In the genomic region with DNA sequence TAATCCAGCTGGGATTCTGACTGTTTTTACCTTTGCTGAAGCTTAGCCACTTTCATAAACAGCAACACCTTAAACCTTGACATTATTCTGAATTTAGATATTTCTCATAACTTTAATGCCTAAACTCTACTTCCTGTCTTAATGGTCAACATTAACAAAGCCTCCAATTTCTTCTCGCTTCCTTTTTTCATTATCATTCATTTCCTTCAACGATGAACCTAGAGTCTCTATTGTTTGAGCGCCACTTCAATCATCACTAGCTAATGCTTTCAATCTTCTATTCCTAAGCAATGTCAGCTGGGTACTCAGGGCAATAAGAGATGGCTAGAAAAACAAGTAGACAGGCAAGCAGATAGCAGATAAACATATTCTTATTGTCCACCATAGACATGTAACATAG, we compare ENCODE assay signal across 22 cellular contexts.
DNase-seq lines count a peak whose midpoint lies in the region; ATAC-seq and TF ChIP-seq lines count a peak whose summit lies in the region.
"Had no signal": no experiment of that assay in that cellular context is flagged by ENCODE, and none has a peak within 500 bp of the region (broad histone marks: within the 10 kb centered on the region; RNA-seq: fewer than 3 reads in every experiment).

No MANE protein-coding gene starts in this region.

- DNase-seq in Calu3 (no peak), NCI-H2171 (lab: John Stamatoyannopoulos, UW) (no peak)
- DNase-seq in activated T-cell treated with anti-CD3 and anti-CD28 coated beads, Interleukin-2, amount 50 U/mL, for 4 hours, result no peak
- no peak for DNase-seq in activated T-cell treated with anti-CD3 and anti-CD28 coated beads, Interleukin-2, amount 50 U/mL, for 72 hours
- DNase-seq: activated CD4-positive, alpha-beta T cell treated with anti-CD3 and anti-CD28 coated beads, Interleukin-2, amount 10 ng/mL, durations not matched to agents 24 days and 14 days; activated CD8-positive, alpha-beta memory T cell treated with anti-CD3 and anti-CD28 coated beads, Interleukin-2, amount 10 ng/mL, durations not matched to agents 7 days and 5 days; dermis blood vessel endothelial cell; GOT3; hypothalamus; Kasumi-1; naive B cell; NCI-H69; occipital lobe; transverse colon had no signal

- no TSS peak for BruUV-seq in Calu3 (replicated peaks; lab: Mats Ljungman, UMichigan)

- TF ChIP-seq CTCF in Calu3 (IDR thresholded peaks at IDR 0.05; ENCODE audit: unreplicated experiment), result no peak

- ATAC-seq in GM18873 (IDR thresholded peaks at IDR 0.05; ENCODE audit: low FRiP score, unreplicated experiment) (peak; percentile 67), GM21423 (IDR thresholded peaks at IDR 0.05; ENCODE audit: unreplicated experiment) (peak; percentile 61), HG03103 (IDR thresholded peaks at IDR 0.05; ENCODE audit: low read depth, unreplicated experiment) (peak; percentile 65), HG03571 (IDR thresholded peaks at IDR 0.05; ENCODE audit: unreplicated experiment) (peak; percentile 73)
- no peak for ATAC-seq in activated T-cell treated with anti-CD3 and anti-CD28 coated beads, Interleukin-2, amount 50 U/mL, for 4 hours
- no peak for ATAC-seq in activated T-cell treated with anti-CD3 and anti-CD28 coated beads, Interleukin-2, amount 50 U/mL, for 72 hours (replicated peaks in 1 of 2)
- ATAC-seq: activated CD8-positive, alpha-beta memory T cell treated with anti-CD3 and anti-CD28 coated beads, Interleukin-2, amount 10 ng/mL, durations not matched to agents 7 days and 5 days; activated naive CD4-positive, alpha-beta T cell treated with anti-CD3 and anti-CD28 coated beads, Interleukin-2, amount 50 U/mL, for 72 hours; gastroesophageal sphincter; left lobe of liver had no signal

- no peaks in the 10 kb centered on the region for H3K36me3 Mint-ChIP-seq in Calu3 (ENCODE audit: insufficient read depth, unreplicated experiment)
- no peaks in the 10 kb centered on the region for H3K36me3 Mint-ChIP-seq in activated T-cell treated with anti-CD3 and anti-CD28 coated beads, Interleukin-2, amount 50 U/mL, for 4 hours (ENCODE audit: insufficient read depth)
- H3K36me3 Mint-ChIP-seq in activated T-cell treated with anti-CD3 and anti-CD28 coated beads, Interleukin-2, amount 50 U/mL, for 72 hours (ENCODE audit: insufficient read depth in 2 of 2), result no peaks in the 10 kb centered on the region
- H3K36me3 Mint-ChIP-seq: activated CD8-positive, alpha-beta memory T cell treated with anti-CD3 and anti-CD28 coated beads, Interleukin-2, amount 10 ng/mL, durations not matched to agents 7 days and 5 days; activated naive CD4-positive, alpha-beta T cell treated with anti-CD3 and anti-CD28 coated beads, Interleukin-2, amount 50 U/mL, for 72 hours; naive B cell had no signal

- H3K27me3 Mint-ChIP-seq in Calu3 (ENCODE audit: unreplicated experiment), result no peaks in the 10 kb centered on the region
- no peaks in the 10 kb centered on the region for H3K27me3 Mint-ChIP-seq in activated T-cell treated with anti-CD3 and anti-CD28 coated beads, Interleukin-2, amount 50 U/mL, for 4 hours (ENCODE audit: low read depth)
- no peaks in the 10 kb centered on the region for H3K27me3 Mint-ChIP-seq in activated T-cell treated with anti-CD3 and anti-CD28 coated beads, Interleukin-2, amount 50 U/mL, for 72 hours (ENCODE audit: low read depth)
- H3K27me3 Mint-ChIP-seq: activated CD4-positive, alpha-beta T cell treated with anti-CD3 and anti-CD28 coated beads, Interleukin-2, amount 10 ng/mL, durations not matched to agents 24 days and 14 days; activated CD8-positive, alpha-beta memory T cell treated with anti-CD3 and anti-CD28 coated beads, Interleukin-2, amount 10 ng/mL, durations not matched to agents 7 days and 5 days had no signal

- CTCF ChIA-PET in Calu3 (lab: Charles Lee), result no interaction called here

- H3K4me3 Mint-ChIP-seq in Calu3 (ENCODE audit: low read depth, unreplicated experiment), result no peak overlapping the region
- H3K4me3 Mint-ChIP-seq in activated T-cell treated with anti-CD3 and anti-CD28 coated beads, Interleukin-2, amount 50 U/mL, for 4 hours, result no peak overlapping the region
- no peak overlapping the region for H3K4me3 Mint-ChIP-seq in activated T-cell treated with anti-CD3 and anti-CD28 coated beads, Interleukin-2, amount 50 U/mL, for 72 hours
- H3K4me3 Mint-ChIP-seq: activated CD4-positive, alpha-beta T cell treated with anti-CD3 and anti-CD28 coated beads, Interleukin-2, amount 10 ng/mL, durations not matched to agents 24 days and 14 days; activated CD8-positive, alpha-beta memory T cell treated with anti-CD3 and anti-CD28 coated beads, Interleukin-2, amount 10 ng/mL, durations not matched to agents 7 days and 5 days; naive B cell; T-helper 1 cell treated with Interleukin-12 subunit alpha and Interleukin-12 subunit beta and Interleukin-4 antibody, amounts not matched to agents 30 μg/mL and 1 μg/mL, for 36 hours had no signal

- intact Hi-C loops in Calu3 (cut with micrococcal nuclease; ENCODE audit: unreplicated experiment), result no loop called here

- H3K27ac Mint-ChIP-seq in Calu3 (ENCODE audit: unreplicated experiment), result no peak overlapping the region
- no peak overlapping the region for H3K27ac Mint-ChIP-seq in activated T-cell treated with anti-CD3 and anti-CD28 coated beads, Interleukin-2, amount 50 U/mL, for 72 hours
- H3K27ac Mint-ChIP-seq: activated CD4-positive, alpha-beta T cell treated with anti-CD3 and anti-CD28 coated beads, Interleukin-2, amount 10 ng/mL, durations not matched to agents 24 days and 14 days; activated CD8-positive, alpha-beta memory T cell treated with anti-CD3 and anti-CD28 coated beads, Interleukin-2, amount 10 ng/mL, durations not matched to agents 7 days and 5 days; activated naive CD4-positive, alpha-beta T cell treated with anti-CD3 and anti-CD28 coated beads, Interleukin-2, amount 50 U/mL, for 72 hours; naive B cell; T-helper 1 cell treated with Interleukin-12 subunit alpha and Interleukin-12 subunit beta and Interleukin-4 antibody, amounts not matched to agents 30 μg/mL and 1 μg/mL, for 36 hours had no signal

- H3K4me1 Mint-ChIP-seq in Calu3 (ENCODE audit: low read depth, unreplicated experiment), result no peaks in the 10 kb centered on the region
- no peaks in the 10 kb centered on the region for H3K4me1 Mint-ChIP-seq in activated T-cell treated with anti-CD3 and anti-CD28 coated beads, Interleukin-2, amount 50 U/mL, for 4 hours (ENCODE audit: low read depth)
- H3K4me1 Mint-ChIP-seq in activated T-cell treated with anti-CD3 and anti-CD28 coated beads, Interleukin-2, amount 50 U/mL, for 72 hours (ENCODE audit: low read depth), result no peaks in the 10 kb centered on the region
- H3K4me1 Mint-ChIP-seq: activated CD4-positive, alpha-beta T cell treated with anti-CD3 and anti-CD28 coated beads, Interleukin-2, amount 10 ng/mL, durations not matched to agents 24 days and 14 days; activated CD8-positive, alpha-beta memory T cell treated with anti-CD3 and anti-CD28 coated beads, Interleukin-2, amount 10 ng/mL, durations not matched to agents 7 days and 5 days; naive B cell had no signal

- H3K9me3 Mint-ChIP-seq in Calu3 (ENCODE audit: low read depth, unreplicated experiment), result peaks cover 2% of the 10 kb centered on the region
- peaks cover 5% of the 10 kb centered on the region for H3K9me3 Mint-ChIP-seq in activated T-cell treated with anti-CD3 and anti-CD28 coated beads, Interleukin-2, amount 50 U/mL, for 4 hours
- peaks cover 4 to 6% of the 10 kb centered on the region in 2 donors for H3K9me3 Mint-ChIP-seq in activated T-cell treated with anti-CD3 and anti-CD28 coated beads, Interleukin-2, amount 50 U/mL, for 72 hours
- H3K9me3 Mint-ChIP-seq: activated CD4-positive, alpha-beta T cell treated with anti-CD3 and anti-CD28 coated beads, Interleukin-2, amount 10 ng/mL, durations not matched to agents 24 days and 14 days; T-helper 1 cell treated with Interleukin-12 subunit alpha and Interleukin-12 subunit beta and Interleukin-4 antibody, amounts not matched to agents 30 μg/mL and 1 μg/mL, for 36 hours had no signal

Comparison
In these comparisons a context has a peak if more than half of its experiments do, and no peak if none do; other contexts are left out.
1. ATAC-seq: peak in GM18873 (single experiment), GM21423 (single experiment), HG03103 (single experiment) and HG03571 (single experiment); none in activated T-cell treated with anti-CD3 and anti-CD28 coated beads, Interleukin-2, amount 50 U/mL, for 4 hours (0 of 2) and activated T-cell treated with anti-CD3 and anti-CD28 coated beads, Interleukin-2, amount 50 U/mL, for 72 hours (0 of 2).